ENCODE assay signal across 9 cellular contexts in the genomic region with DNA sequence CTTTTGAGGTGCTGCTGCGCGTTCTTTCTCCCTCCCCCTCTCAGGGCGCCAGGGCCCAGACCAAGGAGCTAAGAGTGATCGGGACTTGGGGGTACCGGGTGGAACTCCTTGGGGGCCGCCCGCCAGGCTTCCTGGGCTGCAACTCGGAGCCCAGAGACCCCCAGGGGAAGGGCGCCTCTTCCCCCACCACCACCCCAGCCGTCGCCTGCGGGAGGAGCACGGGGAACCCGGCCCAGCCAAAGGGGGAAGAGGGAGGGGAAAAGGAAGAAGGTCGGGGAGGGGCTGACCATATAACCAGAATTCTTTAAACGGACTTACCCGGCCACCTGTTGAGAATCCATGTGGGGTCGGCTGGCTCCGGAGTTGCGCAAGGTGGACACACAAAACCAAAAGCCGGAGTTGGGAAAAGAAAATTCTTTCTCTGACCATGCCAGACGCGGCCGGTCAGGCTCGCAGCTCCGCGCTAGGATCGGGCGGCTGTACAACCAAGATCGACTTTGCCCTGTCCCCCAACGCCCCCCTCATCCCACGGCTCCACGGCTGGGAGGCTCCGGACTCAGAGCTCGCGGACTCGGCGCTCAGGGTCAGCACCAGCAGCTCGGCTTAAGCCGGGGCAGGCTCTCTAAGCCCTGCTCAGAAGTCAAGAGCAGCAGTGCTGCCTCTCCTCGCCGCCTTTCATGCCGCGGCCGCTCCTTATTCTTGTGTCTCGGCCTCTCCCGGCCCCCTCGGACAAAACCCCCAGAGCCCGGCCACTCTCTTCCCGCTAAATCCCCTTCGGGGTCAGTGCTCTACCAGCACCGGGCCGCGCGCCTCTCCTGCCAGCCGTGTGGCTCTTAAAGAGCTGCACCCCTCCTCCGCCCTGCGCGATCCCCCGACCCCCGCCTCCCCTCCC.
A peak's percentile ranks its signal among the peaks of the same experiment; 100 is the strongest.
DNase-seq lines count a peak whose midpoint lies in the region; ATAC-seq lines count a peak whose summit lies in the region.
"Had no signal": no experiment of that assay in that cellular context is flagged by ENCODE, and none has a peak within 500 bp of the region (broad histone marks: within the 10 kb centered on the region; RNA-seq: fewer than 3 reads in every experiment).

No MANE protein-coding gene starts in this region.

- DNase-seq in NCI-H1694 treated with DMSO at 0.1 percent for 48 hours (lab: John Stamatoyannopoulos, UW), result peak; percentile 8
- DNase-seq in NCI-H1694 (lab: John Stamatoyannopoulos, UW), result no peak
- peak; percentile 15 for DNase-seq in MV-4-11 (lab: John Stamatoyannopoulos, UW)
- DNase-seq in ecto neural progenitor cell (ENCODE audit: low spot score), result peak; percentile 70
- peak; percentile 84 for DNase-seq in retina
- no peak for DNase-seq in NCI-H2029 (lab: John Stamatoyannopoulos, UW)
- no peak for DNase-seq in SIG-M5 treated with dmso at 0.1 percent for 504 hours (lab: John Stamatoyannopoulos, UW; ENCODE audit: unreplicated experiment)
- DNase-seq: testis had no signal

- no peak for ATAC-seq in HG02678 (IDR thresholded peaks at IDR 0.05; ENCODE audit: unreplicated experiment)

Comparison
In these comparisons a context has a peak if more than half of its experiments do, and no peak if none do; other contexts are left out.
1. DNase-seq: peak in NCI-H1694 treated with DMSO at 0.1 percent for 48 hours (single experiment), MV-4-11 (single experiment), ecto neural progenitor cell (single experiment) and retina (single experiment); none in NCI-H1694 (single experiment), NCI-H2029 (single experiment) and SIG-M5 treated with dmso at 0.1 percent for 504 hours (single experiment).